ENCODE assay signal across 8 cellular contexts in genomic region chr16:11583889-11584565, GRCh38. TPM values are rescaled to one million over a fixed set of nuclear protein-coding genes. Genes with fewer than 3 reads are reported as not detected.
DNase-seq lines count a peak whose midpoint lies in the region; ATAC-seq and TF ChIP-seq lines count a peak whose summit lies in the region.

No MANE protein-coding gene starts in this region.

- H3F3A ChIP-seq in MM.1S (ENCODE audit: insufficient read depth, low read length): peaks cover 39% of the 10 kb centered on the region

- no peaks in the 10 kb centered on the region for H3K27me3 Mint-ChIP-seq in central memory CD8-positive, alpha-beta T cell
- H3K27me3 Mint-ChIP-seq in natural killer cell treated with Interleukin-12 subunit alpha and Interleukin-12 subunit beta and Interleukin-15 and Interleukin-18, amount 100 ng/mL, for 72 hours: no peaks in the 10 kb centered on the region

- H3K9me3 Mint-ChIP-seq in central memory CD8-positive, alpha-beta T cell: no peaks in the 10 kb centered on the region
- no peaks in the 10 kb centered on the region for H3K9me3 Mint-ChIP-seq in natural killer cell treated with Interleukin-12 subunit alpha and Interleukin-12 subunit beta and Interleukin-15 and Interleukin-18, amount 100 ng/mL, for 72 hours

- H3K4me1 ChIP-seq in MM.1S (ENCODE audit: low read length): peaks cover 29% of the 10 kb centered on the region

- H3K4me2 ChIP-seq in MM.1S (ENCODE audit: low read depth, low read length): peak overlapping the region; percentile 85

- no peaks in the 10 kb centered on the region for H4K20me1 ChIP-seq in MM.1S (ENCODE audit: insufficient read depth, low read length)

- no peak overlapping the region for H2AFZ ChIP-seq in MM.1S (ENCODE audit: low read length)

- ATAC-seq in central memory CD8-positive, alpha-beta T cell (replicated peaks; ENCODE audit: extremely low read depth, poor library complexity, severe bottlenecking): no peak
- no peak for ATAC-seq in natural killer cell treated with Interleukin-12 subunit alpha and Interleukin-12 subunit beta and Interleukin-15 and Interleukin-18, amount 100 ng/mL, for 72 hours
- ATAC-seq in HG02571 (IDR thresholded peaks at IDR 0.05; ENCODE audit: unreplicated experiment) (no peak), HG02763 (IDR thresholded peaks at IDR 0.05; ENCODE audit: unreplicated experiment) (no peak), HG02970 (IDR thresholded peaks at IDR 0.05; ENCODE audit: low FRiP score, unreplicated experiment) (no peak)

- peak overlapping the region; percentile 73; the same call in 1 of the 2 replicates for H3K27ac ChIP-seq in MM.1S (ENCODE audit: low read length)

- H3K27me3 ChIP-seq in MM.1S (replicated peaks; ENCODE audit: insufficient read depth, low read length): no peaks in the 10 kb centered on the region

- peaks cover 75% of the 10 kb centered on the region for H3K4me1 Mint-ChIP-seq in central memory CD8-positive, alpha-beta T cell
- H3K4me1 Mint-ChIP-seq in natural killer cell treated with Interleukin-12 subunit alpha and Interleukin-12 subunit beta and Interleukin-15 and Interleukin-18, amount 100 ng/mL, for 72 hours (ENCODE audit: low read depth in 2 of 2): peaks cover 59 to 64% of the 10 kb centered on the region in 2 donors

- peaks cover 80% of the 10 kb centered on the region for H3K79me2 ChIP-seq in MM.1S (ENCODE audit: low read length)

- peak; percentile 30 for DNase-seq in G401 (ENCODE audit: low spot score)
- peak; percentile 28 for DNase-seq in MM.1S
- no peak for DNase-seq in central memory CD8-positive, alpha-beta T cell (ENCODE audit: low spot score in 2 of 2)
- peak; percentile 61 for DNase-seq in natural killer cell treated with Interleukin-12 subunit alpha and Interleukin-12 subunit beta and Interleukin-15 and Interleukin-18, amount 100 ng/mL, for 72 hours (ENCODE audit: low spot score)
- no peak for DNase-seq in AG08396 (ENCODE audit: low spot score)

- H3K4me3 Mint-ChIP-seq in central memory CD8-positive, alpha-beta T cell: peak overlapping the region; percentile 95
- H3K4me3 Mint-ChIP-seq in natural killer cell treated with Interleukin-12 subunit alpha and Interleukin-12 subunit beta and Interleukin-15 and Interleukin-18, amount 100 ng/mL, for 72 hours: peak overlapping the region; percentile 96

- H3K27ac Mint-ChIP-seq in central memory CD8-positive, alpha-beta T cell (ENCODE audit: low read depth): peak overlapping the region; percentile 96
- H3K27ac Mint-ChIP-seq in natural killer cell treated with Interleukin-12 subunit alpha and Interleukin-12 subunit beta and Interleukin-15 and Interleukin-18, amount 100 ng/mL, for 72 hours: peak overlapping the region; percentile 89 to 97

- H3K36me3 ChIP-seq in MM.1S (replicated peaks; ENCODE audit: insufficient read depth, low read length): 0 out of 2 replicates have a peak, but pooled peaks cover 2% of the 10 kb centered on the region

- no peaks in the 10 kb centered on the region for H3K9me2 ChIP-seq in MM.1S (replicated peaks; ENCODE audit: insufficient read depth, low read length)

- H3K36me3 Mint-ChIP-seq in central memory CD8-positive, alpha-beta T cell (ENCODE audit: insufficient read depth): peaks cover 42% of the 10 kb centered on the region
- H3K36me3 Mint-ChIP-seq in natural killer cell treated with Interleukin-12 subunit alpha and Interleukin-12 subunit beta and Interleukin-15 and Interleukin-18, amount 100 ng/mL, for 72 hours: no peaks in the 10 kb centered on the region

- H3K9ac ChIP-seq in MM.1S (ENCODE audit: low read length): peak overlapping the region; percentile 86

- H3K9me3 ChIP-seq in MM.1S (replicated peaks; ENCODE audit: insufficient read depth, low read length): no peaks in the 10 kb centered on the region

- no peak for TF ChIP-seq CTCF in MM.1S (IDR thresholded peaks at IDR 0.05; ENCODE audit: low read length)

- peak overlapping the region; percentile 82 for H3K4me3 ChIP-seq in MM.1S (ENCODE audit: low read length)

- in situ Hi-C loops in G401 (cut with HindIII; ENCODE audit: low sequenced_read_pairs): no loop called here

RNA-seq across cellular contexts. Expression of gene LITAF, which starts 2.7 kb away (rescaled TPM):
- 43.3 and 50.5 TPM in 2 replicates for total RNA-seq in G401 (2014; rRNA removed; shearing (Covaris generic))
- 100 to 1,000 TPM; 112 to 191 TPM for total RNA-seq in natural killer cell treated with Interleukin-12 subunit alpha and Interleukin-12 subunit beta and Interleukin-15 and Interleukin-18, amount 100 ng/mL, for 72 hours

Comparison
In these comparisons a context has a peak if more than half of its experiments do, and no peak if none do; other contexts are left out.
1. DNase-seq: peak in G401 (single experiment), MM.1S (single experiment) and natural killer cell treated with Interleukin-12 subunit alpha and Interleukin-12 subunit beta and Interleukin-15 and Interleukin-18, amount 100 ng/mL, for 72 hours (single experiment); none in central memory CD8-positive, alpha-beta T cell (0 of 2) and AG08396 (single experiment).